In genomic region chr10:92760609-92761008, GRCh38 we compare ENCODE assay signal across 13 cellular contexts.
A peak's percentile ranks its signal among the peaks of the same experiment; 100 is the strongest.
DNase-seq lines count a peak whose midpoint lies in the region; ATAC-seq lines count a peak whose summit lies in the region.
"Had no signal": no experiment of that assay in that cellular context is flagged by ENCODE, and none has a peak within 500 bp of the region (broad histone marks: within the 10 kb centered on the region; RNA-seq: fewer than 3 reads in every experiment).

No MANE protein-coding gene starts in this region.

- DNase-seq in NOMO-1 treated with DMSO at 0.1 percent for 48 hours (lab: John Stamatoyannopoulos, UW; ENCODE audit: unreplicated experiment): peak; percentile 67
- DNase-seq in NOMO-1 treated with dmso at 0.1 percent for 144 hours (lab: John Stamatoyannopoulos, UW; ENCODE audit: unreplicated experiment): no peak
- DNase-seq in RPMI8226: peak; percentile 48
- DNase-seq in fibroblast of peridontal ligament (ENCODE audit: extremely low read depth): peak; percentile 86
- peak; percentile 49 for DNase-seq in stromal cell of bone marrow (ENCODE audit: low read depth)
- DNase-seq in foreskin melanocyte: no peak
- DNase-seq in stimulated activated naive CD8-positive, alpha-beta T cell treated with anti-CD3 and anti-CD28 coated beads, Interleukin-15, Interleukin-2, amounts not matched to agents 100 U/mL and 50 U/mL, for 24 hours: no peak
- DNase-seq: cortex of kidney; Kasumi-1; natural killer cell; NCI-H82; stimulated activated CD4-positive, alpha-beta T cell treated with anti-CD3 and anti-CD28 coated beads, Interleukin-4, amount 100 ng/mL, for 24 hours had no signal

- no peak for ATAC-seq in GM21737 (IDR thresholded peaks at IDR 0.05; ENCODE audit: unreplicated experiment)
- no peak for ATAC-seq in stimulated activated naive CD8-positive, alpha-beta T cell treated with anti-CD3 and anti-CD28 coated beads, Interleukin-15, Interleukin-2, amounts not matched to agents 100 U/mL and 50 U/mL, for 24 hours
- ATAC-seq: natural killer cell had no signal

Comparison
In these comparisons a context has a peak if more than half of its experiments do, and no peak if none do; other contexts are left out.
1. DNase-seq: peak in NOMO-1 treated with DMSO at 0.1 percent for 48 hours (single experiment), RPMI8226 (single experiment), fibroblast of peridontal ligament (single experiment) and stromal cell of bone marrow (single experiment); none in NOMO-1 treated with dmso at 0.1 percent for 144 hours (single experiment), foreskin melanocyte (single experiment) and stimulated activated naive CD8-positive, alpha-beta T cell treated with anti-CD3 and anti-CD28 coated beads, Interleukin-15, Interleukin-2, amounts not matched to agents 100 U/mL and 50 U/mL, for 24 hours (single experiment).